Comparison of ENCODE assay signal across 1 cellular context in the genomic region with DNA sequence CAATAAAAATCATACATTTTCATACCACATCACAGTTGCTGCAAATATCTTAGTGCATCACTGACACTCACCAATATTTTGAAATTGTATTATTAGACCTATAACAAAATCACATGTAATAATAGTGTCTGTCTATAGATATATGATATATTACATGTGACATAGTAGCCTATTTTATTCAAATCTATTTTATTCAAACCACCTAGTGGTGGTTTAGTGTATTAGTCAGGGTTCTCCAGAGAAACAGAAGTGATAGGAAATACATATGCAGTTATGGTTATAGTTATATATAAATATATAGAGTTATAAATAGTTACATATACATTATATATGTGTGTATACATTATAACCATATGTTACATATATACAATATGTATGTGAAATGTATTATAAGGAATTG.
TF ChIP-seq lines count a peak whose summit lies in the region.

No MANE protein-coding gene starts in this region.

TF ChIP-seq in WTC11, 78 proteins besides CTCF, POLR2A, EP300 and RAD21 (continued from another document):
- TF ChIP-seq, protein P1, sequence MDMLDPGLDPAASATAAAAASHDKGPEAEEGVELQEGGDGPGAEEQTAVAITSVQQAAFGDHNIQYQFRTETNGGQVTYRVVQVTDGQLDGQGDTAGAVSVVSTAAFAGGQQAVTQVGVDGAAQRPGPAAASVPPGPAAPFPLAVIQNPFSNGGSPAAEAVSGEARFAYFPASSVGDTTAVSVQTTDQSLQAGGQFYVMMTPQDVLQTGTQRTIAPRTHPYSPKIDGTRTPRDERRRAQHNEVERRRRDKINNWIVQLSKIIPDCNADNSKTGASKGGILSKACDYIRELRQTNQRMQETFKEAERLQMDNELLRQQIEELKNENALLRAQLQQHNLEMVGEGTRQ (CRISPR knock-in tag; IDR thresholded peaks at IDR 0.05): no peak
